In genomic region chr7:139417478-139417877, GRCh38 we compare ENCODE assay signal across 16 cellular contexts. TPM values are rescaled to one million over a fixed set of nuclear protein-coding genes. Genes with fewer than 3 reads are reported as not detected.
DNase-seq lines count a peak whose midpoint lies in the region; ATAC-seq and TF ChIP-seq lines count a peak whose summit lies in the region.
"Had no signal": no experiment of that assay in that cellular context is flagged by ENCODE, and none has a peak within 500 bp of the region (broad histone marks: within the 10 kb centered on the region; RNA-seq: fewer than 3 reads in every experiment).

No MANE protein-coding gene starts in this region.

- H3K9me3 Mint-ChIP-seq in activated T-cell treated with anti-CD3 and anti-CD28 coated beads, Interleukin-2, amount 50 U/mL, for 72 hours = no peaks in the 10 kb centered on the region
- no peaks in the 10 kb centered on the region for H3K9me3 Mint-ChIP-seq in activated T-helper 17 cell treated with anti-CD3 and anti-CD28 coated beads, Interleukin-2, amount 50 U/mL, for 72 hours
- no peaks in the 10 kb centered on the region for H3K9me3 Mint-ChIP-seq in endothelial cell (ENCODE audit: unreplicated experiment)
- H3K9me3 Mint-ChIP-seq in type B pancreatic cell = no peaks in the 10 kb centered on the region
- H3K9me3 Mint-ChIP-seq: CD4-positive, alpha-beta T cell; H9 had no signal

- no peak for DNase-seq in activated T-cell treated with anti-CD3 and anti-CD28 coated beads, Interleukin-2, amount 50 U/mL, for 72 hours
- DNase-seq in activated T-cell treated with anti-CD3 and anti-CD28 coated beads, Interleukin-2, amount 50 U/mL, for 1 hour = no peak
- DNase-seq in endothelial cell (ENCODE audit: low spot score) = no peak
- DNase-seq in type B pancreatic cell (ENCODE audit: extremely low spot score, unreplicated experiment) = peak; percentile 54
- no peak for DNase-seq in T-helper 9 cell
- DNase-seq in omental fat pad (ENCODE audit: low spot score) = no peak
- DNase-seq: C1 segment of cervical spinal cord; CD4-positive, alpha-beta T cell; COR-L47; DMS153; DMS79 treated with DMSO at 0.1 percent for 48 hours; EL; GOT3; H9 had no signal

- no peak overlapping the region for H3K4me3 Mint-ChIP-seq in activated T-cell treated with anti-CD3 and anti-CD28 coated beads, Interleukin-2, amount 50 U/mL, for 72 hours
- H3K4me3 Mint-ChIP-seq in activated T-helper 17 cell treated with anti-CD3 and anti-CD28 coated beads, Interleukin-2, amount 50 U/mL, for 72 hours = no peak overlapping the region
- H3K4me3 Mint-ChIP-seq in endothelial cell (ENCODE audit: unreplicated experiment) (peak overlapping the region; percentile 69), type B pancreatic cell (no peak overlapping the region)
- H3K4me3 Mint-ChIP-seq: B cell; CD4-positive, alpha-beta T cell; H9 had no signal

- peaks cover 12 to 35% of the 10 kb centered on the region in 2 donors for H3K36me3 Mint-ChIP-seq in activated T-cell treated with anti-CD3 and anti-CD28 coated beads, Interleukin-2, amount 50 U/mL, for 72 hours (ENCODE audit: insufficient read depth in 2 of 2)
- peaks cover 100% of the 10 kb centered on the region for H3K36me3 Mint-ChIP-seq in activated T-helper 17 cell treated with anti-CD3 and anti-CD28 coated beads, Interleukin-2, amount 50 U/mL, for 72 hours (ENCODE audit: low read depth)
- H3K36me3 Mint-ChIP-seq in endothelial cell (ENCODE audit: low read depth, unreplicated experiment) (peaks cover 30% of the 10 kb centered on the region), type B pancreatic cell (peaks cover 36% of the 10 kb centered on the region)

- H3K27ac Mint-ChIP-seq in activated T-cell treated with anti-CD3 and anti-CD28 coated beads, Interleukin-2, amount 50 U/mL, for 72 hours = peak overlapping the region; percentile 20
- peak overlapping the region; percentile 70 for H3K27ac Mint-ChIP-seq in activated T-helper 17 cell treated with anti-CD3 and anti-CD28 coated beads, Interleukin-2, amount 50 U/mL, for 72 hours
- H3K27ac Mint-ChIP-seq in endothelial cell (ENCODE audit: unreplicated experiment) (no peak overlapping the region), type B pancreatic cell (no peak overlapping the region)
- H3K27ac Mint-ChIP-seq: B cell; CD4-positive, alpha-beta T cell; H9 had no signal

- no peaks in the 10 kb centered on the region for H3K4me1 Mint-ChIP-seq in activated T-cell treated with anti-CD3 and anti-CD28 coated beads, Interleukin-2, amount 50 U/mL, for 72 hours (ENCODE audit: low read depth)
- H3K4me1 Mint-ChIP-seq in activated T-helper 17 cell treated with anti-CD3 and anti-CD28 coated beads, Interleukin-2, amount 50 U/mL, for 72 hours = peaks cover 5% of the 10 kb centered on the region
- H3K4me1 Mint-ChIP-seq in endothelial cell (ENCODE audit: unreplicated experiment) (no peaks in the 10 kb centered on the region), type B pancreatic cell (ENCODE audit: unreplicated experiment) (no peaks in the 10 kb centered on the region)
- H3K4me1 Mint-ChIP-seq: B cell, H9 had no signal

- H3K27me3 Mint-ChIP-seq in activated T-cell treated with anti-CD3 and anti-CD28 coated beads, Interleukin-2, amount 50 U/mL, for 72 hours (ENCODE audit: low read depth) = no peaks in the 10 kb centered on the region
- no peaks in the 10 kb centered on the region for H3K27me3 Mint-ChIP-seq in activated T-helper 17 cell treated with anti-CD3 and anti-CD28 coated beads, Interleukin-2, amount 50 U/mL, for 72 hours
- peaks cover 1% of the 10 kb centered on the region for H3K27me3 Mint-ChIP-seq in endothelial cell (ENCODE audit: unreplicated experiment)
- no peaks in the 10 kb centered on the region for H3K27me3 Mint-ChIP-seq in type B pancreatic cell
- H3K27me3 Mint-ChIP-seq: B cell; CD4-positive, alpha-beta T cell had no signal

- TF ChIP-seq CTCF in endothelial cell (IDR thresholded peaks at IDR 0.05; ENCODE audit: unreplicated experiment) (no peak), type B pancreatic cell (conservative IDR thresholded peaks at IDR 0.05) (no peak), omental fat pad (IDR thresholded peaks at IDR 0.05) (no peak)

- ATAC-seq in activated T-cell treated with anti-CD3 and anti-CD28 coated beads, Interleukin-2, amount 50 U/mL, for 72 hours (replicated peaks in 1 of 2) = no peak
- no peak for ATAC-seq in activated T-helper 17 cell treated with anti-CD3 and anti-CD28 coated beads, Interleukin-2, amount 50 U/mL, for 72 hours (replicated peaks)
- no peak for ATAC-seq in omental fat pad (ENCODE audit: low FRiP score)

RNA-seq across cellular contexts. Expression of gene LUC7L2, which starts 57.8 kb away (rescaled TPM):
- total RNA-seq in activated T-cell treated with anti-CD3 and anti-CD28 coated beads, Interleukin-2, amount 50 U/mL, for 72 hours = 100 to 1,000 TPM; 178 to 217 TPM
- total RNA-seq in activated T-helper 17 cell treated with anti-CD3 and anti-CD28 coated beads, Interleukin-2, amount 50 U/mL, for 72 hours = 100 to 1,000 TPM; 115 to 130 TPM
- total RNA-seq in endothelial cell (ENCODE audit: unreplicated experiment) = 83.5 TPM
- 83.5 and 90.0 TPM in 2 replicates for total RNA-seq in type B pancreatic cell (ENCODE audit: low replicate concordance)
- 10 to 100 TPM; 46.6 to 78.9 (median 61.1) TPM for total RNA-seq in omental fat pad

Comparison
In these comparisons a context has a peak if more than half of its experiments do, and no peak if none do; other contexts are left out.
1. H3K27ac Mint-ChIP-seq: peak in activated T-cell treated with anti-CD3 and anti-CD28 coated beads, Interleukin-2, amount 50 U/mL, for 72 hours (single experiment) and activated T-helper 17 cell treated with anti-CD3 and anti-CD28 coated beads, Interleukin-2, amount 50 U/mL, for 72 hours (single experiment); none in endothelial cell (single experiment) and type B pancreatic cell (single experiment).